In the genomic region with DNA sequence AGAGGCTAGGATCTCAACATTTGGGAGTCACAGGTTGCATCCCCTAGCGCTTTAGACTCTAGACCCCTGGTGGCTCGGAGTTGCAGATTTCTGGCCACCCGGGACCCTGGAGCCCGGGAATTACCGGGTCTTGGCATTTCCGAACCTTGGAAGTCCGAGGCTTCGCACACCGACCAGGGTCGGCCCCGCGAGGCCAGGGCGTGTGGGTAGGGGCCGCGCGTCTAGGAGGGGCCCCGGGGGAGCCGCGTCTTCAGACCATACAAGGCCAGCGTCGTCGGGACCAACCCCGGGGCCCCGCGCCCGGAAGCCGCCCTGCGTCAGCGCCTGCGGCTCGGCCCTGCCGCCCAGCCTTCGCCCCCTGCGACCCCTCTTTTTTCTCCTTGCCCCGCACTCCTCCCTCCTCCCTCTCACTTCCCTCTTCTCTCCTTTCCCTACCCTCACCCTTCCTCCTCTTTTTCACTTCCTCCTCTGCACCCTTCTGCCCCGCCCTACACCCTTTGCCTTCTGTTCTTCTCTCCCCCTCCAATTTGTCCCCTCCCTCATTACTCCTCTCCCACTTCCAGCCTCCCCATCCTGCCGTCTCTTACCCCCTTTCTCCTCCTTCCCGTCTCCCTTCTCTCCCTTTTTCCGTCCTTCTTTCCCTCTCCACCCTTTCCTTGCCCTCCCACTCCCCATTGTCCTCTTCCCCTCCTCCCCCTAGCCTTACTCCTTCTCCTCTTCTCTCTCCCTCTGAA, we compare ENCODE assay signal across 8 cellular contexts. TPM values are rescaled to one million over a fixed set of nuclear protein-coding genes. Genes with fewer than 3 reads are reported as not detected.
DNase-seq lines count a peak whose midpoint lies in the region; ATAC-seq and TF ChIP-seq lines count a peak whose summit lies in the region.

No MANE protein-coding gene starts in this region.

- peak overlapping the region; percentile 100 for H3K27ac Mint-ChIP-seq in IgD-negative memory B cell
- peak overlapping the region; percentile 94 to 99 (median 97) for H3K27ac Mint-ChIP-seq in immature natural killer cell

- no peaks in the 10 kb centered on the region for H3K27me3 ChIP-seq in breast epithelium
- peaks cover 0 to 4% (median 0%) of the 10 kb centered on the region in 7 donors for H3K27me3 ChIP-seq in spleen (replicated peaks in 1 of 7)

- no peak for ATAC-seq in HG02588 (IDR thresholded peaks at IDR 0.05; ENCODE audit: unreplicated experiment)

- peak; percentile 70 for DNase-seq in T-helper 22 cell (ENCODE audit: low read depth)
- peak in 1 of 2 donors; percentile 81 for DNase-seq in breast epithelium (ENCODE audit: low spot score in 2 of 2)
- peak in 1 of 3 donors; percentile 89 for DNase-seq in immature natural killer cell
- peak; percentile 95 for DNase-seq in spleen
- DNase-seq in KG1 (lab: John Stamatoyannopoulos, UW) = no peak

- TF ChIP-seq POLR2A in breast epithelium (IDR thresholded peaks at IDR 0.05) = peak; percentile 51
- peak in 1 of 3 donors; percentile 23 for TF ChIP-seq POLR2A in spleen (IDR thresholded peaks at IDR 0.05)

- no peaks in the 10 kb centered on the region for H3K9me3 ChIP-seq in ES-I3 (ENCODE audit: control insufficient read depth, insufficient read depth, low read length)
- no peaks in the 10 kb centered on the region for H3K9me3 ChIP-seq in breast epithelium
- H3K9me3 ChIP-seq in spleen = no peaks in the 10 kb centered on the region

- peak; percentile 2 to 22 (median 8) for TF ChIP-seq CTCF in breast epithelium (IDR thresholded peaks at IDR 0.05)
- peak in 4 of 11 experiments; percentile 5 to 43 (median 29) for TF ChIP-seq CTCF in spleen (IDR thresholded peaks at IDR 0.05 in 8 of 11, conservative IDR thresholded peaks at IDR 0.05 in 3 of 11)

- H3K9me3 Mint-ChIP-seq in IgD-negative memory B cell = peaks cover 0 to 2% (median 0%) of the 10 kb centered on the region in 3 donors
- peaks cover 0 to 19% (median 0%) of the 10 kb centered on the region in 6 donors for H3K9me3 Mint-ChIP-seq in immature natural killer cell

- WGBS in spleen, 5 donors = 0 to 1% (median 1%) methylated on average over 37 to 39 of the region's 39 CpGs

- H3K4me3 Mint-ChIP-seq in IgD-negative memory B cell (peak overlapping the region; percentile 94 to 97 (median 96)), immature natural killer cell (peak overlapping the region; percentile 76 to 98 (median 89))

- intact Hi-C loops in breast epithelium (cut with DNase I; ENCODE audit: low total_unique reads) = no loop called here
- intact Hi-C loops in spleen (cut with DNase I; ENCODE audit: low total_unique reads) = loop anchor here (10.0 kb wide), 1 partner anchor 65 kb away; a partner anchor contains a TSS

- peak overlapping the region; percentile 100 for H3K27ac ChIP-seq in breast epithelium
- H3K27ac ChIP-seq in spleen = peak overlapping the region; percentile 88 to 100 (median 99)

- peaks cover 28 to 31% (median 30%) of the 10 kb centered on the region in 3 donors for H3K4me1 Mint-ChIP-seq in IgD-negative memory B cell
- peaks cover 61 to 65% of the 10 kb centered on the region in 2 donors for H3K4me1 Mint-ChIP-seq in immature natural killer cell

- H3K27me3 Mint-ChIP-seq in IgD-negative memory B cell (peaks cover 2% of the 10 kb centered on the region), immature natural killer cell (ENCODE audit: low read depth in 3 of 3) (peaks cover 66 to 83% (median 73%) of the 10 kb centered on the region in 3 donors)

- H3K36me3 ChIP-seq in ES-I3 (ENCODE audit: insufficient read depth, low read length) (no peaks in the 10 kb centered on the region), breast epithelium (peaks cover 6% of the 10 kb centered on the region), spleen (peaks cover 4 to 25% (median 16%) of the 10 kb centered on the region in 6 donors)

- H3K4me3 ChIP-seq in breast epithelium (peak overlapping the region; percentile 81 to 98 (median 96)), spleen (peak overlapping the region; percentile 74 to 100 (median 96))

- H3K9ac ChIP-seq in ES-I3 (ENCODE audit: low read depth, low read length) = peak overlapping the region; percentile 93

- peaks cover 19% of the 10 kb centered on the region for H3K36me3 Mint-ChIP-seq in IgD-negative memory B cell
- peaks cover 14 to 20% (median 16%) of the 10 kb centered on the region in 3 donors for H3K36me3 Mint-ChIP-seq in immature natural killer cell

- H3K4me1 ChIP-seq in ES-I3 (ENCODE audit: insufficient read depth, low read length) (peaks cover 15% of the 10 kb centered on the region), breast epithelium (peaks cover 0 to 5% of the 10 kb centered on the region in 2 donors), spleen (peaks cover 34 to 74% (median 62%) of the 10 kb centered on the region in 6 donors)

RNA-seq across cellular contexts. Expression of a gene that starts 2.4 kb away (rescaled TPM):
- polyA plus RNA-seq in IgD-negative memory B cell (6.5 TPM), immature natural killer cell (1 to 10 TPM in 2 of 3 donors, not detected in 1; 3.7 to 4.3 TPM), spleen (10 to 100 TPM in 1 of 3 donors, 1 to 10 TPM in 2; 8.9 to 25.8 (median 9.5) TPM)
- total RNA-seq in breast epithelium (10 to 100 TPM in 2 of 3 donors, 1 to 10 TPM in 1; 8.0 to 11.8 (median 10.2) TPM), spleen (100 to 1,000 TPM in 1 of 7 donors, 10 to 100 TPM in 6; 18.6 to 107 (median 48.4) TPM)

RNA-seq across cellular contexts. Expression of a gene that starts 3.4 kb away (rescaled TPM):
- polyA plus RNA-seq in IgD-negative memory B cell = 579 TPM
- total RNA-seq in breast epithelium = 100 to 1,000 TPM in 2 of 3 donors, 10 to 100 TPM in 1; 91.7 to 299 (median 143) TPM
- polyA plus RNA-seq in immature natural killer cell = 100 to 1,000 TPM; 305 to 745 (median 318) TPM
- 100 to 1,000 TPM in 6 of 7 donors, 10 to 100 TPM in 1; 91.5 to 396 (median 191) TPM for total RNA-seq in spleen
- 100 to 1,000 TPM in 1 of 3 donors, 10 to 100 TPM in 2; 63.2 to 117 (median 72.6) TPM for polyA plus RNA-seq in spleen

RNA-seq across cellular contexts. Expression of a gene that starts 18.9 kb away (rescaled TPM):
- 68.7 TPM for polyA plus RNA-seq in IgD-negative memory B cell
- total RNA-seq in breast epithelium = 10 to 100 TPM; 36.6 to 49.5 (median 47.3) TPM
- 10 to 100 TPM; 41.6 to 64.7 (median 41.8) TPM for polyA plus RNA-seq in immature natural killer cell
- total RNA-seq in spleen = 10 to 100 TPM; 25.7 to 45.7 (median 34.6) TPM
- polyA plus RNA-seq in spleen = 10 to 100 TPM; 15.5 to 28.2 (median 20.5) TPM

RNA-seq across cellular contexts. Expression of a gene that starts 19.1 kb away (rescaled TPM):
- polyA plus RNA-seq in IgD-negative memory B cell = 64.1 TPM
- total RNA-seq in breast epithelium = 10 to 100 TPM; 41.3 to 49.5 (median 45.2) TPM
- 10 to 100 TPM; 18.9 to 48.1 (median 31.6) TPM for polyA plus RNA-seq in immature natural killer cell
- total RNA-seq in spleen = 10 to 100 TPM; 35.0 to 48.1 (median 39.8) TPM
- polyA plus RNA-seq in spleen = 10 to 100 TPM; 27.4 to 51.3 (median 35.6) TPM

RNA-seq across cellular contexts. Expression of a gene that starts 25.7 kb away (rescaled TPM):
- polyA plus RNA-seq in IgD-negative memory B cell (2,255 TPM), immature natural killer cell (1,000 to 10,000 TPM in 1 of 3 donors, 100 to 1,000 TPM in 2; 733 to 1,627 (median 903) TPM), spleen (1,000 to 10,000 TPM; 5,364 to 5,747 (median 5,635) TPM)
- total RNA-seq in breast epithelium (1,000 to 10,000 TPM; 1,681 to 3,245 (median 1,756) TPM), spleen (1,000 to 10,000 TPM; 1,378 to 2,109 (median 1,598) TPM)
